7 cellular contexts compared by ENCODE assay signal in genomic region chr12:98597313-98597712, GRCh38. TPM values are rescaled to one million over a fixed set of nuclear protein-coding genes. Genes with fewer than 3 reads are reported as not detected.
DNase-seq lines count a peak whose midpoint lies in the region; ATAC-seq, FAIRE-seq and TF ChIP-seq lines count a peak whose summit lies in the region.
"Not testable (repeated sequence)": the region's sequence is repeated elsewhere in the genome, so short reads cannot be mapped to it uniquely, and the experiment has no call there.

No MANE protein-coding gene starts in this region.

- CTCF ChIA-PET in CD8-positive, alpha-beta memory T cell (lab: Charles Lee) = interaction anchor here (1.2 kb wide), 2 partner anchors 35 to 105 kb away, joined by 3 read pairs; no protein-coding TSS in a partner anchor
- CTCF ChIA-PET in WTC11 (lab: Charles Lee) = interaction anchor here (1.5 kb wide), 1 partner anchor 30 kb away, joined by 3 read pairs; no protein-coding TSS in a partner anchor
- CTCF ChIA-PET in activated naive CD4-positive, alpha-beta T cell treated with anti-CD3 and anti-CD28 coated beads for 36 hours (lab: Charles Lee) = interaction anchor here (0.6 to 4.7 kb wide), 3 partner anchors 28 to 128 kb away, joined by 3 to 27 read pairs (median 4); no protein-coding TSS in a partner anchor
- CTCF ChIA-PET in HepG2 (lab: Yijun Ruan, JAX; ENCODE audit: low intra/inter-chr PET ratio, low total read pairs) = not testable (repeated sequence)

- H3K9me3 Mint-ChIP-seq in CD8-positive, alpha-beta memory T cell; IgD-negative memory B cell; WTC11; activated naive CD4-positive, alpha-beta T cell treated with anti-CD3 and anti-CD28 coated beads for 36 hours; astrocyte (ENCODE audit: unreplicated experiment); osteocyte (ENCODE audit: unreplicated experiment): not testable (repeated sequence)

- peaks cover 37% of the 10 kb centered on the region for H3K4me1 ChIP-seq in CD8-positive, alpha-beta memory T cell (ENCODE audit: insufficient read depth, low read length)
- peaks cover 11% of the 10 kb centered on the region for H3K4me1 ChIP-seq in astrocyte (ENCODE audit: insufficient read depth, low read length)
- H3K4me1 ChIP-seq in HepG2 (ENCODE audit: insufficient read depth, low read length) = peaks cover 31% of the 10 kb centered on the region

- H3K9ac ChIP-seq in astrocyte (ENCODE audit: low read length); HepG2 (ENCODE audit: insufficient read depth, low read depth, low read length): not testable (repeated sequence)

- not testable (repeated sequence) for H3K27me3 ChIP-seq in CD8-positive, alpha-beta memory T cell (ENCODE audit: insufficient read depth, low read length, poor library complexity, severe bottlenecking); astrocyte (ENCODE audit: insufficient read depth, low read length); HepG2 (ENCODE audit: control insufficient read depth in 1 of 2, insufficient read depth in 2 of 2, low read length in 2 of 2)

- peaks cover 46% of the 10 kb centered on the region for H3K36me3 ChIP-seq in CD8-positive, alpha-beta memory T cell (ENCODE audit: insufficient read depth, low read length)
- H3K36me3 ChIP-seq in astrocyte (ENCODE audit: insufficient read depth, low read length) (peaks cover 60% of the 10 kb centered on the region), HepG2 (replicated peaks in 1 of 2; ENCODE audit: control insufficient read depth in 1 of 2, insufficient read depth in 2 of 2, low read length in 2 of 2) (peaks cover 16 to 55% of the 10 kb centered on the region in 2 experiments)

- H2AFZ ChIP-seq in astrocyte (ENCODE audit: low read depth, low read length); HepG2 (ENCODE audit: low read length): not testable (repeated sequence)

- TF ChIP-seq RAD21 in HepG2 (CRISPR knock-in tag; IDR thresholded peaks at IDR 0.05) = not testable (repeated sequence)

- H4K20me1 ChIP-seq in astrocyte (ENCODE audit: insufficient read depth, low read length) (peaks cover 76% of the 10 kb centered on the region), HepG2 (ENCODE audit: insufficient read depth, low read length) (peaks cover 27% of the 10 kb centered on the region)

- H3K27me3 Mint-ChIP-seq in CD8-positive, alpha-beta memory T cell; IgD-negative memory B cell; WTC11 (ENCODE audit: low read depth); activated naive CD4-positive, alpha-beta T cell treated with anti-CD3 and anti-CD28 coated beads for 36 hours (ENCODE audit: low read depth); astrocyte (ENCODE audit: low read depth, unreplicated experiment); osteocyte (ENCODE audit: unreplicated experiment): not testable (repeated sequence)

- peaks cover 66% of the 10 kb centered on the region for H3K79me2 ChIP-seq in astrocyte (ENCODE audit: insufficient read depth, low read length)
- peaks cover 48% of the 10 kb centered on the region for H3K79me2 ChIP-seq in HepG2 (ENCODE audit: insufficient read depth, low read length)

- not testable (repeated sequence) for TF ChIP-seq EP300 in HepG2 (IDR thresholded peaks at IDR 0.05; ENCODE audit: low read depth in 2 of 2, low read length in 2 of 2); HepG2 (CRISPR knock-in tag; IDR thresholded peaks at IDR 0.05; ENCODE audit: borderline replicate concordance)

- POLR2A ChIA-PET in CD8-positive, alpha-beta memory T cell (lab: Charles Lee) = not testable (repeated sequence)
- POLR2A ChIA-PET in WTC11 (lab: Charles Lee) = interaction anchor here (0.9 kb wide), 1 partner anchor 15 kb away, joined by 3 read pairs; no protein-coding TSS in a partner anchor
- POLR2A ChIA-PET in HepG2 (lab: Yijun Ruan, JAX) = interaction anchor here (0.9 kb wide), 1 partner anchor 46 kb away, joined by 3 read pairs; no protein-coding TSS in a partner anchor

- H3K4me3 Mint-ChIP-seq in CD8-positive, alpha-beta memory T cell = peak overlapping the region in 1 of 7 donors; percentile 59
- not testable (repeated sequence) for H3K4me3 Mint-ChIP-seq in IgD-negative memory B cell; WTC11; activated naive CD4-positive, alpha-beta T cell treated with anti-CD3 and anti-CD28 coated beads for 36 hours; osteocyte (ENCODE audit: unreplicated experiment)
- H3K4me3 Mint-ChIP-seq in astrocyte (ENCODE audit: unreplicated experiment) = peak overlapping the region; percentile 97

- not testable (repeated sequence) for H3K4me3 ChIP-seq in CD8-positive, alpha-beta memory T cell (ENCODE audit: low read length); astrocyte (ENCODE audit: insufficient read depth, low read depth, low read length); HepG2 (replicated peaks in 1 of 3; ENCODE audit: insufficient read depth in 1 of 3, low read depth in 2 of 3, low read length in 3 of 3)

- peaks cover 38 to 48% (median 38%) of the 10 kb centered on the region in 3 donors for H3K4me1 Mint-ChIP-seq in CD8-positive, alpha-beta memory T cell
- peaks cover 20 to 27% (median 24%) of the 10 kb centered on the region in 3 donors for H3K4me1 Mint-ChIP-seq in IgD-negative memory B cell
- peaks cover 22% of the 10 kb centered on the region for H3K4me1 Mint-ChIP-seq in WTC11
- H3K4me1 Mint-ChIP-seq in activated naive CD4-positive, alpha-beta T cell treated with anti-CD3 and anti-CD28 coated beads for 36 hours (ENCODE audit: low read depth) = peaks cover 22% of the 10 kb centered on the region
- H3K4me1 Mint-ChIP-seq in astrocyte (ENCODE audit: low read depth, unreplicated experiment) = peaks cover 11% of the 10 kb centered on the region
- H3K4me1 Mint-ChIP-seq in osteocyte (ENCODE audit: unreplicated experiment) = peaks cover 34% of the 10 kb centered on the region

- not testable (repeated sequence) for H3K27ac ChIP-seq in CD8-positive, alpha-beta memory T cell (ENCODE audit: low read depth, low read length); astrocyte (ENCODE audit: low read depth, low read length); HepG2 (ENCODE audit: extremely low read length, insufficient read depth, low read length)

- in situ Hi-C loops in HepG2 (cut with HindIII; ENCODE audit: extremely low pct_ligation_motif_present, low pct_unique_long_range_greater_than_20kb) = not testable (repeated sequence)

- intact Hi-C loops in activated naive CD4-positive, alpha-beta T cell treated with anti-CD3 and anti-CD28 coated beads for 36 hours (cut with micrococcal nuclease); HepG2 (cut with micrococcal nuclease; ENCODE audit: unreplicated experiment): not testable (repeated sequence)

- not testable (repeated sequence) for FAIRE-seq in astrocyte (lab: Jason Lieb, UNC); HepG2 (lab: Jason Lieb, UNC)

- not testable (repeated sequence) for ATAC-seq in WTC11, HepG2

- not testable (repeated sequence) for H3K4me2 ChIP-seq in astrocyte (ENCODE audit: low read length); HepG2 (ENCODE audit: low read depth, low read length)

- TF ChIP-seq POLR2A in HepG2 (IDR thresholded peaks at IDR 0.05; ENCODE audit: insufficient read depth in 1 of 2, low read depth in 2 of 2, low read length in 2 of 2) = not testable (repeated sequence)

- not testable (repeated sequence) for TF ChIP-seq CTCF in WTC11 (IDR thresholded peaks at IDR 0.05); astrocyte (IDR thresholded peaks at IDR 0.05; ENCODE audit: insufficient read depth, low read depth, low read length); HepG2 (CRISPR knock-in tag; IDR thresholded peaks at IDR 0.05); osteocyte (IDR thresholded peaks at IDR 0.05)

- H3K27ac Mint-ChIP-seq in CD8-positive, alpha-beta memory T cell = peak overlapping the region in 6 of 8 donors; percentile 31 to 94 (median 62)
- H3K27ac Mint-ChIP-seq in IgD-negative memory B cell = peak overlapping the region in 2 of 3 donors; percentile 31 to 73
- not testable (repeated sequence) for H3K27ac Mint-ChIP-seq in WTC11; astrocyte (ENCODE audit: unreplicated experiment); osteocyte (ENCODE audit: unreplicated experiment)
- H3K27ac Mint-ChIP-seq in activated naive CD4-positive, alpha-beta T cell treated with anti-CD3 and anti-CD28 coated beads for 36 hours = peak overlapping the region; percentile 59

- 97% methylated on average over 5 of the region's 5 CpGs for WGBS in HepG2 (ENCODE audit: low lambda C conversion rate)

- H3K36me3 Mint-ChIP-seq in CD8-positive, alpha-beta memory T cell = peaks cover 4 to 81% (median 17%) of the 10 kb centered on the region in 3 donors
- H3K36me3 Mint-ChIP-seq in IgD-negative memory B cell = not testable (repeated sequence)
- peaks cover 78% of the 10 kb centered on the region for H3K36me3 Mint-ChIP-seq in WTC11
- H3K36me3 Mint-ChIP-seq in activated naive CD4-positive, alpha-beta T cell treated with anti-CD3 and anti-CD28 coated beads for 36 hours (ENCODE audit: low read depth) = peaks cover 55% of the 10 kb centered on the region
- H3K36me3 Mint-ChIP-seq in astrocyte (ENCODE audit: low read depth, unreplicated experiment) = peaks cover 14% of the 10 kb centered on the region
- H3K36me3 Mint-ChIP-seq in osteocyte (ENCODE audit: unreplicated experiment) = peaks cover 39% of the 10 kb centered on the region

- not testable (repeated sequence) for H3K9me3 ChIP-seq in CD8-positive, alpha-beta memory T cell (ENCODE audit: low read length); astrocyte (ENCODE audit: insufficient read depth, low read depth, low read length); HepG2 (ENCODE audit: low read length)

- DNase-seq in CD8-positive, alpha-beta memory T cell; WTC11 (ENCODE audit: low spot score); activated naive CD4-positive, alpha-beta T cell treated with anti-CD3 and anti-CD28 coated beads for 36 hours; astrocyte (ENCODE audit: low read depth); HepG2 (ENCODE audit: low spot score): not testable (repeated sequence)
- peak; percentile 8 for DNase-seq in osteocyte (ENCODE audit: extremely low spot score, unreplicated experiment)

- BruUV-seq in HepG2 (replicated peaks; lab: Mats Ljungman, UMichigan) = not testable (repeated sequence)

RNA-seq across cellular contexts. Expression of gene SLC25A3, which starts 3.8 kb away (rescaled TPM):
- total RNA-seq in CD8-positive, alpha-beta memory T cell = 100 to 1,000 TPM; 668 to 674 TPM
- polyA plus RNA-seq in CD8-positive, alpha-beta memory T cell = 310 TPM
- polyA plus RNA-seq in IgD-negative memory B cell (232 TPM), HepG2 (2011; rRNA removed) (223 and 292 TPM in 2 replicates)
- total RNA-seq in WTC11 (2021) (716 to 733 TPM (median 726 TPM) in 3 replicates), astrocyte (653 and 660 TPM in 2 replicates), HepG2 (2016; rRNA removed; fragmentation: Illumina TruSeq; extraction: Trizol) (829 and 1,060 TPM in 2 replicates), osteocyte (581 and 583 TPM in 2 replicates)
- total RNA-seq in activated naive CD4-positive, alpha-beta T cell treated with anti-CD3 and anti-CD28 coated beads for 36 hours = 100 to 1,000 TPM; 714 to 732 TPM
- 425 and 488 TPM in 2 replicates for total RNA-seq in HepG2 (2016; cell fraction: cytosol; rRNA removed; fragmentation: Illumina TruSeq; extraction: Trizol; ENCODE audit: low read depth)
- total RNA-seq in HepG2 (2016; cell fraction: insoluble cytoplasmic fraction; rRNA removed; fragmentation: Illumina TruSeq; extraction: Trizol) = 811 and 963 TPM in 2 replicates
- total RNA-seq in HepG2 (2016; cell fraction: membrane; rRNA removed; fragmentation: Illumina TruSeq; extraction: Trizol) = 851 and 910 TPM in 2 replicates
- 375 and 395 TPM in 2 replicates for total RNA-seq in HepG2 (2016; cell fraction: nucleus; rRNA removed; fragmentation: Illumina TruSeq; extraction: Trizol)
- 587 and 610 TPM in 2 replicates for polyA plus RNA-seq in HepG2 (2011; cell fraction: cytosol; rRNA removed)
- 315 and 325 TPM in 2 replicates for polyA plus RNA-seq in HepG2 (2011; cell fraction: nucleus; rRNA removed)
- 640 and 676 TPM in 2 replicates for polyA plus RNA-seq in HepG2 (2012)
- 436 and 459 TPM in 2 replicates for polyA plus RNA-seq in HepG2 (2016; cell fraction: cytosol; fragmentation: Illumina TruSeq; extraction: Trizol; ENCODE audit: low read depth)
- 870 and 891 TPM in 2 replicates for polyA plus RNA-seq in HepG2 (2016; cell fraction: insoluble cytoplasmic fraction; fragmentation: Illumina TruSeq; extraction: Trizol; ENCODE audit: low read depth)
- 714 and 777 TPM in 2 replicates for polyA plus RNA-seq in HepG2 (2016; cell fraction: membrane; fragmentation: Illumina TruSeq; extraction: Trizol; ENCODE audit: low read depth)
- polyA plus RNA-seq in HepG2 (2016; cell fraction: nucleus; fragmentation: Illumina TruSeq; extraction: Trizol; ENCODE audit: insufficient read depth, low read depth) = 544 and 559 TPM in 2 replicates
- 465 and 597 TPM in 2 replicates for polyA minus RNA-seq in HepG2 (2011; rRNA and poly(A)+ RNA removed; ENCODE audit: low replicate concordance)
- polyA minus RNA-seq in HepG2 (2011; cell fraction: cytosol; rRNA and poly(A)+ RNA removed) = 308 and 328 TPM in 2 replicates
- polyA minus RNA-seq in HepG2 (2011; cell fraction: nucleus; rRNA and poly(A)+ RNA removed) = 293 and 298 TPM in 2 replicates

RNA-seq across cellular contexts. Expression of gene IKBIP, which starts 47.3 kb away (rescaled TPM):
- total RNA-seq in CD8-positive, alpha-beta memory T cell = 10 to 100 TPM; 29.4 to 30.4 TPM
- 9.4 TPM for polyA plus RNA-seq in CD8-positive, alpha-beta memory T cell
- polyA plus RNA-seq in IgD-negative memory B cell (9.7 TPM), HepG2 (2011; rRNA removed) (13.1 and 20.0 TPM in 2 replicates)
- total RNA-seq in WTC11 (2021) (15.5 to 17.3 TPM (median 17.0 TPM) in 3 replicates), astrocyte (126 and 130 TPM in 2 replicates), HepG2 (2016; rRNA removed; fragmentation: Illumina TruSeq; extraction: Trizol) (50.4 and 55.5 TPM in 2 replicates), osteocyte (36.2 and 38.0 TPM in 2 replicates)
- total RNA-seq in activated naive CD4-positive, alpha-beta T cell treated with anti-CD3 and anti-CD28 coated beads for 36 hours = 10 to 100 TPM; 14.5 to 16.8 TPM
- 12.8 and 13.3 TPM in 2 replicates for total RNA-seq in HepG2 (2016; cell fraction: cytosol; rRNA removed; fragmentation: Illumina TruSeq; extraction: Trizol; ENCODE audit: low read depth)
- 49.3 and 57.3 TPM in 2 replicates for total RNA-seq in HepG2 (2016; cell fraction: insoluble cytoplasmic fraction; rRNA removed; fragmentation: Illumina TruSeq; extraction: Trizol)
- 26.4 and 30.6 TPM in 2 replicates for total RNA-seq in HepG2 (2016; cell fraction: membrane; rRNA removed; fragmentation: Illumina TruSeq; extraction: Trizol)
- total RNA-seq in HepG2 (2016; cell fraction: nucleus; rRNA removed; fragmentation: Illumina TruSeq; extraction: Trizol) = 45.6 and 51.3 TPM in 2 replicates
- polyA plus RNA-seq in HepG2 (2011; cell fraction: cytosol; rRNA removed) = 11.1 and 13.4 TPM in 2 replicates
- polyA plus RNA-seq in HepG2 (2011; cell fraction: nucleus; rRNA removed) = 3.2 and 5.0 TPM in 2 replicates
- polyA plus RNA-seq in HepG2 (2012) = 27.7 and 37.0 TPM in 2 replicates
- polyA plus RNA-seq in HepG2 (2016; cell fraction: cytosol; fragmentation: Illumina TruSeq; extraction: Trizol; ENCODE audit: low read depth) = 12.5 and 13.4 TPM in 2 replicates
- polyA plus RNA-seq in HepG2 (2016; cell fraction: insoluble cytoplasmic fraction; fragmentation: Illumina TruSeq; extraction: Trizol; ENCODE audit: low read depth) = 45.9 and 51.3 TPM in 2 replicates
- 22.0 and 23.3 TPM in 2 replicates for polyA plus RNA-seq in HepG2 (2016; cell fraction: membrane; fragmentation: Illumina TruSeq; extraction: Trizol; ENCODE audit: low read depth)
- polyA plus RNA-seq in HepG2 (2016; cell fraction: nucleus; fragmentation: Illumina TruSeq; extraction: Trizol; ENCODE audit: insufficient read depth, low read depth) = 59.6 and 61.9 TPM in 2 replicates
- 2.1 and 3.1 TPM in 2 replicates for polyA minus RNA-seq in HepG2 (2011; rRNA and poly(A)+ RNA removed; ENCODE audit: low replicate concordance)
- polyA minus RNA-seq in HepG2 (2011; cell fraction: cytosol; rRNA and poly(A)+ RNA removed) = 12.5 and 14.2 TPM in 2 replicates
- polyA minus RNA-seq in HepG2 (2011; cell fraction: nucleus; rRNA and poly(A)+ RNA removed) = 8.5 and 10.9 TPM in 2 replicates

RNA-seq across cellular contexts. Expression of gene APAF1, which starts 47.8 kb away (rescaled TPM):
- total RNA-seq in CD8-positive, alpha-beta memory T cell = 10 to 100 TPM; 13.9 to 14.6 TPM
- polyA plus RNA-seq in CD8-positive, alpha-beta memory T cell = 11.1 TPM
- polyA plus RNA-seq in IgD-negative memory B cell = 10.6 TPM
- total RNA-seq in WTC11 (2021) = 18.4 to 20.6 TPM (median 19.3 TPM) in 3 replicates
- total RNA-seq in activated naive CD4-positive, alpha-beta T cell treated with anti-CD3 and anti-CD28 coated beads for 36 hours = 10 to 100 TPM; 13.6 to 14.5 TPM
- total RNA-seq in astrocyte = 38.3 and 49.2 TPM in 2 replicates
- total RNA-seq in HepG2 (2016; rRNA removed; fragmentation: Illumina TruSeq; extraction: Trizol) = 13.0 and 17.9 TPM in 2 replicates
- total RNA-seq in HepG2 (2016; cell fraction: cytosol; rRNA removed; fragmentation: Illumina TruSeq; extraction: Trizol; ENCODE audit: low read depth) = 2.6 and 2.9 TPM in 2 replicates
- total RNA-seq in HepG2 (2016; cell fraction: insoluble cytoplasmic fraction; rRNA removed; fragmentation: Illumina TruSeq; extraction: Trizol) = 12.7 and 16.8 TPM in 2 replicates
- 4.9 and 5.0 TPM in 2 replicates for total RNA-seq in HepG2 (2016; cell fraction: membrane; rRNA removed; fragmentation: Illumina TruSeq; extraction: Trizol)
- 16.1 and 16.3 TPM in 2 replicates for total RNA-seq in HepG2 (2016; cell fraction: nucleus; rRNA removed; fragmentation: Illumina TruSeq; extraction: Trizol)
- polyA plus RNA-seq in HepG2 (2011; rRNA removed) = 5.6 and 6.0 TPM in 2 replicates
- polyA plus RNA-seq in HepG2 (2011; cell fraction: cytosol; rRNA removed) = 3.2 and 3.7 TPM in 2 replicates
- polyA plus RNA-seq in HepG2 (2011; cell fraction: nucleus; rRNA removed) = 4.9 and 5.2 TPM in 2 replicates
- 3.4 and 5.4 TPM in 2 replicates for polyA plus RNA-seq in HepG2 (2012)
- 0.33 and 0.40 TPM in 2 replicates for polyA plus RNA-seq in HepG2 (2016; cell fraction: cytosol; fragmentation: Illumina TruSeq; extraction: Trizol; ENCODE audit: low read depth)
- polyA plus RNA-seq in HepG2 (2016; cell fraction: insoluble cytoplasmic fraction; fragmentation: Illumina TruSeq; extraction: Trizol; ENCODE audit: low read depth) = 11.7 and 12.8 TPM in 2 replicates
- polyA plus RNA-seq in HepG2 (2016; cell fraction: membrane; fragmentation: Illumina TruSeq; extraction: Trizol; ENCODE audit: low read depth) = 1.5 and 1.8 TPM in 2 replicates
- 12.8 and 14.3 TPM in 2 replicates for polyA plus RNA-seq in HepG2 (2016; cell fraction: nucleus; fragmentation: Illumina TruSeq; extraction: Trizol; ENCODE audit: insufficient read depth, low read depth)
- polyA minus RNA-seq in HepG2 (2011; rRNA and poly(A)+ RNA removed; ENCODE audit: low replicate concordance) = 6.8 and 9.6 TPM in 2 replicates
- 9.8 and 11.1 TPM in 2 replicates for polyA minus RNA-seq in HepG2 (2011; cell fraction: cytosol; rRNA and poly(A)+ RNA removed)
- 27.8 and 32.8 TPM in 2 replicates for polyA minus RNA-seq in HepG2 (2011; cell fraction: nucleus; rRNA and poly(A)+ RNA removed)
- total RNA-seq in osteocyte = 14.4 and 18.8 TPM in 2 replicates
